In genomic region chr16:30923554-30924085, GRCh38 we compare ENCODE assay signal across 7 cellular contexts. TPM values are rescaled to one million over a fixed set of nuclear protein-coding genes. Genes with fewer than 3 reads are reported as not detected.
DNase-seq lines count a peak whose midpoint lies in the region; ATAC-seq, FAIRE-seq and TF ChIP-seq lines count a peak whose summit lies in the region.

Gene FBXL19, plus strand, starts transcription at chr16:30923572. Its CDS starts 2,183 bp downstream, at chr16:30925755.

- H3K4me3 Mint-ChIP-seq in effector memory CD8-positive, alpha-beta T cell: peak within 1 kb of the TSS; percentile 92 to 95
- peak within 1 kb of the TSS; percentile 92 to 100 (median 100) for H3K4me3 Mint-ChIP-seq in naive B cell

- H3K4me1 ChIP-seq in Panc1 (ENCODE audit: control insufficient read depth, insufficient read depth, low read length): peaks cover 9% of the 10 kb centered on the region

- ATAC-seq in Panc1: no peak
- ATAC-seq in effector memory CD8-positive, alpha-beta T cell (replicated peaks): no peak
- ATAC-seq in naive B cell (ENCODE audit: low read depth in 2 of 2): no peak
- no peak for ATAC-seq in HG03439 (IDR thresholded peaks at IDR 0.05; ENCODE audit: unreplicated experiment)
- ATAC-seq in HG03135 (IDR thresholded peaks at IDR 0.05; ENCODE audit: unreplicated experiment): no peak

- no peak for TF ChIP-seq CTCF in Panc1 (IDR thresholded peaks at IDR 0.05)

- POLR2A ChIA-PET in Panc1 (lab: Charles Lee): no interaction called here

- intact Hi-C loops in Panc1 (cut with micrococcal nuclease; ENCODE audit: unreplicated experiment): no loop called here

- no peaks in the 10 kb centered on the region for H3K27me3 ChIP-seq in Panc1 (ENCODE audit: control insufficient read depth, insufficient read depth, low read length)

- no peaks in the 10 kb centered on the region for H3K9me3 Mint-ChIP-seq in effector memory CD8-positive, alpha-beta T cell
- no peaks in the 10 kb centered on the region for H3K9me3 Mint-ChIP-seq in naive B cell

- peak; percentile 59 for DNase-seq in GM12891 (ENCODE audit: insufficient read length, low spot score)
- DNase-seq in Panc1 (ENCODE audit: low read depth, low spot score): no peak
- no peak for DNase-seq in effector memory CD8-positive, alpha-beta T cell
- DNase-seq in naive B cell: no peak
- no peak for DNase-seq in DMS114 treated with DMSO at 0.1 percent for 48 hours (lab: John Stamatoyannopoulos, UW; ENCODE audit: unreplicated experiment)

- in situ Hi-C loops in Panc1 (cut with HindIII; ENCODE audit: low pct_unique_long_range_greater_than_20kb, low sequenced_read_pairs): no loop called here

- H3K4me3 ChIP-seq in Panc1 (ENCODE audit: low read depth in 2 of 2, low read length in 2 of 2): peak within 1 kb of the TSS; percentile 87 to 91

- FAIRE-seq in GM12891 (lab: Jason Lieb, UNC): no peak

- H3K27ac ChIP-seq in Panc1 (ENCODE audit: low read length): peak within 1 kb of the TSS; percentile 99

- peak within 1 kb of the TSS; percentile 96 to 99 for H3K27ac Mint-ChIP-seq in effector memory CD8-positive, alpha-beta T cell
- H3K27ac Mint-ChIP-seq in naive B cell: peak within 1 kb of the TSS; percentile 97 to 100 (median 100)

- peaks cover 22 to 26% of the 10 kb centered on the region in 2 donors for H3K4me1 Mint-ChIP-seq in effector memory CD8-positive, alpha-beta T cell (ENCODE audit: low read depth in 2 of 2)
- peaks cover 35 to 37% (median 36%) of the 10 kb centered on the region in 3 donors for H3K4me1 Mint-ChIP-seq in naive B cell

- no peaks in the 10 kb centered on the region for H3K36me3 ChIP-seq in Panc1 (ENCODE audit: control insufficient read depth, insufficient read depth, low read length)

- peaks cover 18% of the 10 kb centered on the region for H3K36me3 Mint-ChIP-seq in effector memory CD8-positive, alpha-beta T cell (ENCODE audit: insufficient read depth)
- no peaks in the 10 kb centered on the region for H3K36me3 Mint-ChIP-seq in naive B cell

- no TSS peak for BruUV-seq in Panc1 (replicated peaks; lab: Mats Ljungman, UMichigan)

- no peak for TF ChIP-seq POLR2A in GM12891 (IDR thresholded peaks at IDR 0.05; ENCODE audit: low read depth, low read length)

- no peaks in the 10 kb centered on the region for H3K27me3 Mint-ChIP-seq in effector memory CD8-positive, alpha-beta T cell
- H3K27me3 Mint-ChIP-seq in naive B cell: no peaks in the 10 kb centered on the region

- no peaks in the 10 kb centered on the region for H3K9me3 ChIP-seq in Panc1 (ENCODE audit: control insufficient read depth, insufficient read depth, low read depth, low read length)

- CTCF ChIA-PET in Panc1 (lab: Charles Lee): no interaction called here

TF ChIP-seq in GM12891, 5 proteins besides CTCF, POLR2A, EP300 and RAD21:
- no peak for TF ChIP-seq POLR2AphosphoS5 (IDR thresholded peaks at IDR 0.05; ENCODE audit: low read depth, low read length)
- TF ChIP-seq SPI1 (IDR thresholded peaks at IDR 0.05; ENCODE audit: low read depth, low read length): no peak
- no peak for TF ChIP-seq TAF1 (IDR thresholded peaks at IDR 0.05; ENCODE audit: low read depth, low read length)
- no peak for TF ChIP-seq PAX5 (IDR thresholded peaks at IDR 0.05; ENCODE audit: insufficient read depth, low read length, severe bottlenecking)
- no peak for TF ChIP-seq POU2F2 (IDR thresholded peaks at IDR 0.05; ENCODE audit: low read depth, low read length)

RNA-seq across cellular contexts. Expression of gene FBXL19, which starts in this region (rescaled TPM):
- 13.1 TPM for polyA plus RNA-seq in GM12891 (2012; ENCODE audit: low read depth, missing spikeins)
- total RNA-seq in Panc1 (2021; ENCODE audit: unreplicated experiment): 52.3 TPM
- polyA plus RNA-seq in Panc1 (2012; ENCODE audit: insufficient read length): 67.1 TPM
- polyA plus RNA-seq in naive B cell (ENCODE audit: low read depth in 6 of 6): under 1 TPM in 4 of 6 donors, not detected in 2; 0.21 to 0.48 (median 0.27) TPM
